Comparison of ENCODE assay signal across 1 cellular context in genomic region chr19:5022066-5022860, GRCh38.
TF ChIP-seq lines count a peak whose summit lies in the region.

No MANE protein-coding gene starts in this region.

TF ChIP-seq in HEK293T, 16 proteins besides CTCF, POLR2A, EP300 and RAD21 (continued from another document):
- no peak for TF ChIP-seq CTBP1 (IDR thresholded peaks at IDR 0.05; ENCODE audit: borderline replicate concordance)
TF ChIP-seq in HEK293T: peak in this region for 0.
